ENCODE assay signal across 4 cellular contexts in genomic region chr5:112320408-112320807, GRCh38.
"Had no signal": no experiment of that assay in that cellular context is flagged by ENCODE, and none has a peak within 500 bp of the region (broad histone marks: within the 10 kb centered on the region; RNA-seq: fewer than 3 reads in every experiment).

No MANE protein-coding gene starts in this region.

- H3K4me3 Mint-ChIP-seq: GM23338, H9 had no signal

- H3K9me3 Mint-ChIP-seq: GM23338, H9 had no signal

- ATAC-seq: GM23338 had no signal

- H3K4me3 ChIP-seq: GM23338 had no signal

- H3K27ac Mint-ChIP-seq: GM23338, H9 had no signal

- DNase-seq: H9, HCEC 1CT, IMR-90 had no signal
